8 cellular contexts compared by ENCODE assay signal in the genomic region with DNA sequence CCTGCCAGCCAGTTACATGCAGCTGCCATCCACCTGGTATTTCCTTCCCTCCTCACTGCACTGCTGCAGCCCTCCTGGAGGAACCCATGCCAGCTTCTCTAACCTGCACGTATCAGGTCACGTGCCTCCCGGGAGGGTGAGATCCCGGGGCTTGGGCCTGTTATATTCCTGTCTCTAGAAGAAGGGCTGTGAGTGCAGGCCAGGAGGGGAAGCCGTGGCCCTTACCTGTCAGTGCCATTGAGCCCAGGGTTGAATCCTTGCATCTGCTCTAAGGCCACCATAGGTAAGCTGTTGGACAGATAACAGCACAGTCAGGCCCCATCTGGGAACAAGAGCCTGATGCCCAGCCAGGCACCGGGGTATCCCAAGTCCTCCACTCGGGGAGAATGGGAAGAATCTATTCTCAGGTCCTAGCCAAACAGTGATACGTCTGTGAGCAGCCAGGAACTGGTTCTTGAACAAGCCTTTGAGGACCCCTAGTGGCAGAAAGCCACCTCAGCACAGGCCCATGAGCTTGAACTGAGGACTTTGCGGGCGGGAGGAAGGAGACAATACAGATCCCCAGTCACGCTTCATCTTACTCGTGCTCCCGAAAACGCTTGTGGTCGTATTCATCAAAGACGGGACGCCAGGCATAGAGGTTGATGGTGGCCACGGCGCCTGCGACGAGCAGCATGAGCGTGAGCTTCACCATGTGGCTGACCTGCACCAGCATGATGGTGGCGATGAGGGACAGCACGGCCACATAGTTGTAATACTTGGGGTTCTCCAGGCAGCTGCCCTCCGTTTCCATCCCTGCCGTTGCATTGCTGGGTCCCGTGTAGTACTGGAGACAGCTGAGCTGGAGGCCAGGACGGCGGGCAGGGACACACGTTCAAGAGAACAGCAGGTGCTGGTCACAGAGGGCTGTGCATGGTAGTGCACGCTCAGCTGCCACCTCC. TPM values are rescaled to one million over a fixed set of nuclear protein-coding genes. Genes with fewer than 3 reads are reported as not detected.
DNase-seq lines count a peak whose midpoint lies in the region; ATAC-seq and TF ChIP-seq lines count a peak whose summit lies in the region.

No MANE protein-coding gene starts in this region.

- H3K4me1 Mint-ChIP-seq in activated T-helper 17 cell treated with anti-CD3 and anti-CD28 coated beads, Interleukin-2, amount 50 U/mL, for 72 hours: peaks cover 19% of the 10 kb centered on the region

- TF ChIP-seq CTCF in fibroblast of villous mesenchyme (IDR thresholded peaks at IDR 0.05; ENCODE audit: insufficient read depth, low read depth, low read length): peak; percentile 96

- peak; percentile 66 for ATAC-seq in GM21390 (IDR thresholded peaks at IDR 0.05; ENCODE audit: unreplicated experiment)
- peak; percentile 85 for ATAC-seq in activated T-helper 17 cell treated with anti-CD3 and anti-CD28 coated beads, Interleukin-2, amount 50 U/mL, for 72 hours (replicated peaks)

- H3K4me3 Mint-ChIP-seq in activated T-helper 17 cell treated with anti-CD3 and anti-CD28 coated beads, Interleukin-2, amount 50 U/mL, for 72 hours: peak overlapping the region; percentile 28

- H3K36me3 Mint-ChIP-seq in activated T-helper 17 cell treated with anti-CD3 and anti-CD28 coated beads, Interleukin-2, amount 50 U/mL, for 72 hours (ENCODE audit: low read depth): peaks cover 29% of the 10 kb centered on the region

- peak; percentile 75 for DNase-seq in Caki2 (ENCODE audit: low read depth)
- DNase-seq in LHCN-M2 (ENCODE audit: low read depth): peak; percentile 86
- DNase-seq in RPMI8226: peak; percentile 70
- DNase-seq in fibroblast of villous mesenchyme (ENCODE audit: low read depth): peak; percentile 89
- DNase-seq in non-pigmented ciliary epithelial cell (ENCODE audit: low read depth): peak; percentile 80
- DNase-seq in superior temporal gyrus (ENCODE audit: extremely low spot score): peak; percentile 97

- H3K9me3 Mint-ChIP-seq in activated T-helper 17 cell treated with anti-CD3 and anti-CD28 coated beads, Interleukin-2, amount 50 U/mL, for 72 hours: no peaks in the 10 kb centered on the region

- no peaks in the 10 kb centered on the region for H3K27me3 Mint-ChIP-seq in activated T-helper 17 cell treated with anti-CD3 and anti-CD28 coated beads, Interleukin-2, amount 50 U/mL, for 72 hours

- H3K27ac Mint-ChIP-seq in activated T-helper 17 cell treated with anti-CD3 and anti-CD28 coated beads, Interleukin-2, amount 50 U/mL, for 72 hours: peak overlapping the region; percentile 92

- no peak overlapping the region for H3K4me3 ChIP-seq in fibroblast of villous mesenchyme (ENCODE audit: low read depth, low read length)

- in situ Hi-C loops in Caki2 (cut with HindIII; ENCODE audit: low pct_unique_long_range_greater_than_20kb, low sequenced_read_pairs): no loop called here

RNA-seq across cellular contexts. Expression of a gene that starts 34.4 kb away (rescaled TPM):
- 27.9 and 45.1 TPM in 2 replicates for total RNA-seq in Caki2 (2014; rRNA removed; shearing (Covaris generic); ENCODE audit: low replicate concordance)
- total RNA-seq in LHCN-M2 (2014; rRNA removed) (40.6 and 56.1 TPM in 2 replicates), fibroblast of villous mesenchyme (19.6 and 26.3 TPM in 2 replicates)
- 22.0 TPM for polyA plus RNA-seq in LHCN-M2 (2012)
- total RNA-seq in activated T-helper 17 cell treated with anti-CD3 and anti-CD28 coated beads, Interleukin-2, amount 50 U/mL, for 72 hours: 10 to 100 TPM; 32.7 to 54.8 TPM

RNA-seq across cellular contexts. Expression of a gene that starts 34.4 kb away (rescaled TPM):
- 42.3 and 60.5 TPM in 2 replicates for total RNA-seq in Caki2 (2014; rRNA removed; shearing (Covaris generic); ENCODE audit: low replicate concordance)
- total RNA-seq in LHCN-M2 (2014; rRNA removed) (15.1 and 28.4 TPM in 2 replicates), fibroblast of villous mesenchyme (15.1 and 27.4 TPM in 2 replicates)
- 75.3 TPM for polyA plus RNA-seq in LHCN-M2 (2012)
- total RNA-seq in activated T-helper 17 cell treated with anti-CD3 and anti-CD28 coated beads, Interleukin-2, amount 50 U/mL, for 72 hours: 10 to 100 TPM; 19.4 to 30.0 TPM
